ENCODE assay signal across 8 cellular contexts in genomic region chr4:80058740-80059139, GRCh38. TPM values are rescaled to one million over a fixed set of nuclear protein-coding genes. Genes with fewer than 3 reads are reported as not detected.
A peak's percentile ranks its signal among the peaks of the same experiment; 100 is the strongest.
DNase-seq lines count a peak whose midpoint lies in the region; ATAC-seq and TF ChIP-seq lines count a peak whose summit lies in the region.

No MANE protein-coding gene starts in this region.

- no peak for TF ChIP-seq CTCF in right atrium auricular region (IDR thresholded peaks at IDR 0.05)
- TF ChIP-seq CTCF in esophagus muscularis mucosa (IDR thresholded peaks at IDR 0.05) = no peak
- no peak for TF ChIP-seq CTCF in omental fat pad (IDR thresholded peaks at IDR 0.05)

- 19% methylated on average over 2 of the region's 2 CpGs for WGBS in esophagus muscularis mucosa

- CTCF ChIA-PET in HEK293T (lab: Yijun Ruan, JAX) = interaction anchor here (0.6 kb wide), 1 partner anchor 417 kb away, joined by 4 read pairs; no protein-coding TSS in a partner anchor

- TF ChIP-seq EP300 in esophagus muscularis mucosa (IDR thresholded peaks at IDR 0.05) = no peak

- H3K4me1 ChIP-seq in right atrium auricular region (no peaks in the 10 kb centered on the region), esophagus muscularis mucosa (peaks cover 6 to 88% (median 70%) of the 10 kb centered on the region in 4 donors)

- no peaks in the 10 kb centered on the region for H3K27me3 ChIP-seq in right atrium auricular region
- no peaks in the 10 kb centered on the region for H3K27me3 ChIP-seq in esophagus muscularis mucosa

- H3K36me3 ChIP-seq in right atrium auricular region (peaks cover 13% of the 10 kb centered on the region), esophagus muscularis mucosa (peaks cover 8 to 58% (median 12%) of the 10 kb centered on the region in 4 donors)

- no peak overlapping the region for H3K27ac ChIP-seq in right atrium auricular region
- H3K27ac ChIP-seq in esophagus muscularis mucosa (replicated peaks in 1 of 4) = peak overlapping the region in 3 of 4 donors; percentile 35 to 58 (median 51)

- H3K4me3 ChIP-seq in right atrium auricular region (no peak overlapping the region), esophagus muscularis mucosa (no peak overlapping the region)

- H3K9me3 ChIP-seq in right atrium auricular region (no peaks in the 10 kb centered on the region), esophagus muscularis mucosa (no peaks in the 10 kb centered on the region)

- no peak for TF ChIP-seq POLR2A in esophagus muscularis mucosa (IDR thresholded peaks at IDR 0.05; ENCODE audit: low read depth)

- DNase-seq in Right ventricle myocardium superior (no peak), right atrium auricular region (ENCODE audit: low spot score) (no peak), OCI-M1 (lab: John Stamatoyannopoulos, UW) (peak; percentile 88), esophagus muscularis mucosa (ENCODE audit: extremely low spot score) (no peak), Ammon's horn (ENCODE audit: low spot score) (no peak), HEK293T (ENCODE audit: extremely low spot score) (no peak), omental fat pad (ENCODE audit: low spot score) (no peak)

- POLR2A ChIA-PET in HEK293T (lab: Yijun Ruan, JAX) = no interaction called here

- peak; percentile 66 for ATAC-seq in Right ventricle myocardium superior (ENCODE audit: poor library complexity)
- peak; percentile 99 for ATAC-seq in HG02943 (IDR thresholded peaks at IDR 0.05; ENCODE audit: low read depth, unreplicated experiment)
- ATAC-seq in omental fat pad (ENCODE audit: low FRiP score) = no peak

- intact Hi-C loops in Right ventricle myocardium superior (cut with DNase I) = no loop called here
- intact Hi-C loops in esophagus muscularis mucosa (cut with DNase I) = loop anchor here (10.0 kb wide), 1 partner anchor 1104 kb away; no protein-coding TSS in a partner anchor

TF ChIP-seq in HEK293T, 16 proteins besides CTCF, POLR2A, EP300 and RAD21:
- no peak for TF ChIP-seq NFRKB (IDR thresholded peaks at IDR 0.05)
- TF ChIP-seq SUZ12 (IDR thresholded peaks at IDR 0.05) = no peak
- no peak for TF ChIP-seq FOXK2 (IDR thresholded peaks at IDR 0.05)
- TF ChIP-seq L3MBTL2 (conservative IDR thresholded peaks at IDR 0.05) = no peak
- TF ChIP-seq FOXA1 (IDR thresholded peaks at IDR 0.05) = no peak
- TF ChIP-seq PKNOX1 (IDR thresholded peaks at IDR 0.05) = no peak
- no peak for TF ChIP-seq ELF4 (IDR thresholded peaks at IDR 0.05)
- TF ChIP-seq SP1 (IDR thresholded peaks at IDR 0.05) = no peak
- TF ChIP-seq CTBP1 (IDR thresholded peaks at IDR 0.05; ENCODE audit: borderline replicate concordance) = no peak
- no peak for TF ChIP-seq HDGF (IDR thresholded peaks at IDR 0.05; ENCODE audit: borderline replicate concordance)
- TF ChIP-seq LEF1 (IDR thresholded peaks at IDR 0.05; ENCODE audit: borderline replicate concordance) = no peak
- no peak for TF ChIP-seq TARDBP (IDR thresholded peaks at IDR 0.05)
- no peak for TF ChIP-seq FOXM1 (IDR thresholded peaks at IDR 0.05; ENCODE audit: borderline replicate concordance)
- TF ChIP-seq ARNT (IDR thresholded peaks at IDR 0.05) = no peak
- TF ChIP-seq ZNF384 (IDR thresholded peaks at IDR 0.05) = no peak
- TF ChIP-seq BHLHE40 (IDR thresholded peaks at IDR 0.05; ENCODE audit: borderline replicate concordance) = no peak
TF ChIP-seq in HEK293T: peak in this region for 0.

RNA-seq across cellular contexts. Expression of gene ANTXR2, which starts 14.3 kb away (rescaled TPM):
- total RNA-seq in Right ventricle myocardium superior (49.7 TPM), right atrium auricular region (10 to 100 TPM; 24.5 to 32.8 TPM), esophagus muscularis mucosa (100 to 1,000 TPM; 319 to 518 (median 329) TPM), omental fat pad (100 to 1,000 TPM in 3 of 4 donors, 10 to 100 TPM in 1; 86.7 to 208 (median 139) TPM)

Comparison
In these comparisons a context has a peak if more than half of its experiments do, and no peak if none do; other contexts are left out.
1. H3K27ac ChIP-seq: peak in esophagus muscularis mucosa (3 of 4); none in right atrium auricular region (0 of 2).